ENCODE assay signal across 8 cellular contexts in the genomic region with DNA sequence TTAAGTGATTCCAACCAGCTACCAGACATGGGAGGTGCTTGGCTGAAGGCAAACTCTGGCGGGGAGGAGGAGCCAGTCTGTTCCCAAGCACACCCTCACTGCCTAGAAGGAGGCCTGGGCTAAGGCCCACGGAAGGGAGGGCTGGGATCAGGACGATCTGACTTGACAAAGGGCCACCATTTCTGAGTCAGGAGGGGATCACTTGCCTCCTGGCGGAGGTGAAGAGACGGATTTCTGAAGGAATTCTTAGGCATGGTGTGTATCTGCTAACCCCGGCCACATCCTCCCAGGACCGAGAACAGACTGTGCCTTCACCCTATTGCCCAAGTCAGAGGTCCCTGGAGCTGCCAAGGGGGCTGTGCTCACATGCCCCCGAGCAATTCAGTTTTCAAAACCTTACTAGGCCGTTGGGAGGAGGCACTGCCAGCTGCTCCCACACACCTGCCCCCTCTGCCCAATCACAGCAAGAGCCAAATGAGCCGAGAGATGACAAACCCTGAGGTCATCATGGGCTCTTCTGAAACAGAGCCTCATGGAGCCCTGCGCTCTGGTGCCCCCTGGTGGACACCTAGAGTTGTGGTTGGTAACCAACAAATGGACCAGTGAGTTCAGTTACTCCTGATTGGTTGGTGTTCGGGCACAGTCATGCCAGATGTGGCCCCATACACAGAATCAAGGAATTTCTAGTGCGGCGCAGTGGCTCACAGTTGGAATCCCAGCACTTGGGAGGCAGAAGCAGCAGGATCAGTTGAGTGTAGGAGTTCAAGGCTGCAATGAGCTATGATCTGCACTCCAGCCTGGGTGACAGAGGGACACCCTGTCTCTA. TPM values are rescaled to one million over a fixed set of nuclear protein-coding genes. Genes with fewer than 3 reads are reported as not detected.
A peak's percentile ranks its signal among the peaks of the same experiment; 100 is the strongest.
DNase-seq lines count a peak whose midpoint lies in the region; ATAC-seq, FAIRE-seq and TF ChIP-seq lines count a peak whose summit lies in the region.

No MANE protein-coding gene starts in this region.

- H3K79me2 ChIP-seq in mammary epithelial cell (ENCODE audit: insufficient read depth, low read length), result peaks cover 2% of the 10 kb centered on the region

- CTCF ChIA-PET in mammary epithelial cell (lab: Charles Lee; ENCODE audit: low non-redundant PET), result interaction anchor here (0.6 to 2.4 kb wide), 6 partner anchors 21 to 348 kb away, joined by 3 to 10 read pairs (median 4); no protein-coding TSS in a partner anchor

- H3K27me3 ChIP-seq in mammary epithelial cell (ENCODE audit: insufficient read depth, low read length), result no peaks in the 10 kb centered on the region

- peak; percentile 42 for FAIRE-seq in kidney (lab: Jason Lieb, UNC)

- intact Hi-C loops in mammary epithelial cell (cut with micrococcal nuclease) (loop anchor here (1.0 to 2.0 kb wide), 4 partner anchors 19 to 56 kb away; no protein-coding TSS in a partner anchor), kidney (cut with DNase I) (loop anchor here (10.0 kb wide), 1 partner anchor 50 kb away; no protein-coding TSS in a partner anchor)

- H3K9ac ChIP-seq in mammary epithelial cell (ENCODE audit: insufficient read depth, low read length) (peak overlapping the region; percentile 44), kidney (ENCODE audit: low read length in 2 of 2) (no peak overlapping the region)

- H3K9me3 ChIP-seq in mammary epithelial cell (replicated peaks; ENCODE audit: insufficient read depth, low read length) (no peaks in the 10 kb centered on the region), kidney (ENCODE audit: control insufficient read depth in 1 of 2, low read length in 2 of 2) (no peaks in the 10 kb centered on the region)

- H3K4me1 ChIP-seq in mammary epithelial cell (ENCODE audit: insufficient read depth, low read length), result peaks cover 56% of the 10 kb centered on the region
- H3K4me1 ChIP-seq in kidney (ENCODE audit: control insufficient read depth in 1 of 2, insufficient read depth in 1 of 2, low read depth in 1 of 2, low read length in 2 of 2), result peaks cover 0 to 8% of the 10 kb centered on the region in 2 donors

- H3K27ac ChIP-seq in mammary epithelial cell (ENCODE audit: insufficient read depth, low read depth, low read length), result peak overlapping the region; percentile 59
- peak overlapping the region in 1 of 2 donors; percentile 32 for H3K27ac ChIP-seq in kidney (ENCODE audit: low read depth in 2 of 2, low read length in 2 of 2)

- ATAC-seq in GM18868 (IDR thresholded peaks at IDR 0.05; ENCODE audit: unreplicated experiment) (peak; percentile 90), HG03095 (IDR thresholded peaks at IDR 0.05; ENCODE audit: unreplicated experiment) (peak; percentile 88)

- TF ChIP-seq CTCF in mammary epithelial cell (conservative IDR thresholded peaks at IDR 0.05 in 1 of 2, IDR thresholded peaks at IDR 0.05 in 1 of 2; ENCODE audit: extremely low read depth in 1 of 2, insufficient read depth in 1 of 2, low read depth in 1 of 2, low read length in 2 of 2) (peak; percentile 87 to 98), kidney (IDR thresholded peaks at IDR 0.05; ENCODE audit: borderline replicate concordance, extremely low read depth, insufficient read depth) (peak; percentile 95)

- H3K36me3 ChIP-seq in mammary epithelial cell (ENCODE audit: insufficient read depth, low read length) (no peaks in the 10 kb centered on the region), kidney (ENCODE audit: control insufficient read depth in 1 of 2, insufficient read depth in 2 of 2, low read length in 2 of 2) (no peaks in the 10 kb centered on the region)

- in situ Hi-C loops in mammary epithelial cell (cut with MboI; ENCODE audit: low sequenced_read_pairs in 2 of 2), result no loop called here

- WGBS in mammary epithelial cell (ENCODE audit: low coverage, missing lambda C conversion rate), result 1% methylated on average over 13 of the region's 14 CpGs

- dilution Hi-C loops in mammary epithelial cell (cut with HindIII; ENCODE audit: low sequenced_read_pairs), result no loop called here

- H2AFZ ChIP-seq in mammary epithelial cell (ENCODE audit: low read depth, low read length), result peak overlapping the region; percentile 8

- DNase-seq in T-helper 1 cell (peak; percentile 83 to 93 (median 90)), mammary epithelial cell (peak; percentile 100), kidney (peak; percentile 95), NCI-H187 treated with DMSO at 0.1 percent for 48 hours (lab: John Stamatoyannopoulos, UW) (no peak), NCI-H345 (lab: John Stamatoyannopoulos, UW) (no peak)
- DNase-seq in stimulated activated CD4-positive, alpha-beta T cell treated with anti-CD3 and anti-CD28 coated beads, Interleukin-2, amount 100 ng/mL, for 24 hours, result peak; percentile 97 to 98

- BruUV-seq in mammary epithelial cell (replicated peaks; lab: Mats Ljungman, UMichigan), result no TSS peak

- H3K4me3 ChIP-seq in mammary epithelial cell (replicated peaks in 1 of 3; ENCODE audit: insufficient read depth in 1 of 3, low read depth in 2 of 3, low read length in 3 of 3) (peak overlapping the region in 1 of 3 experiments; percentile 16), kidney (ENCODE audit: low read length in 2 of 2) (no peak overlapping the region)

- no peak overlapping the region for H3K4me2 ChIP-seq in mammary epithelial cell (ENCODE audit: insufficient read depth, low read depth, low read length)

- no peaks in the 10 kb centered on the region for H4K20me1 ChIP-seq in mammary epithelial cell (ENCODE audit: insufficient read depth, low read length)

RNA-seq across cellular contexts. Expression of gene TNK2, which starts 6.5 kb away (rescaled TPM):
- total RNA-seq in mammary epithelial cell (100 to 1,000 TPM in 1 of 2 donors, 10 to 100 TPM in 1; 20.5 to 107 TPM), kidney (42.5 TPM)
- polyA plus RNA-seq in mammary epithelial cell (24.2 TPM), kidney (ENCODE audit: insufficient read depth, low read depth, low replicate concordance) (14.7 TPM)
- polyA minus RNA-seq in mammary epithelial cell, result 44.0 TPM

Comparison
In these comparisons a context has a peak if more than half of its experiments do, and no peak if none do; other contexts are left out.
1. DNase-seq: peak in T-helper 1 cell (5 of 5), mammary epithelial cell (single experiment), kidney (single experiment) and stimulated activated CD4-positive, alpha-beta T cell treated with anti-CD3 and anti-CD28 coated beads, Interleukin-2, amount 100 ng/mL, for 24 hours (2 of 2); none in NCI-H187 treated with DMSO at 0.1 percent for 48 hours (single experiment) and NCI-H345 (single experiment).